1 cellular context compared by ENCODE assay signal in genomic region chr7:135939268-135939667, GRCh38.
A peak's percentile ranks its signal among the peaks of the same experiment; 100 is the strongest.
TF ChIP-seq lines count a peak whose summit lies in the region.

No MANE protein-coding gene starts in this region.

TF ChIP-seq in K562, 482 proteins besides CTCF, POLR2A, EP300 and RAD21 (continued from another document and continues in another):
- TF ChIP-seq RREB1 (CRISPR knock-in tag; IDR thresholded peaks at IDR 0.05) (no peak), BRF1 (IDR thresholded peaks at IDR 0.05; ENCODE audit: borderline replicate concordance, extremely low read depth, insufficient read length) (no peak), ZNF197 (CRISPR knock-in tag; IDR thresholded peaks at IDR 0.05; ENCODE audit: low read depth) (no peak), MCM5 (IDR thresholded peaks at IDR 0.05; ENCODE audit: low read depth) (no peak), USF1 (CRISPR knock-in tag; IDR thresholded peaks at IDR 0.05) (no peak), ZFP30 (CRISPR knock-in tag; IDR thresholded peaks at IDR 0.05; ENCODE audit: borderline replicate concordance) (no peak), ZNF274 (IDR thresholded peaks at IDR 0.05; ENCODE audit: borderline replicate concordance, low read depth, low read length) (no peak), MBD2 (IDR thresholded peaks at IDR 0.05; ENCODE audit: borderline replicate concordance, low read depth) (no peak), RCOR1 (IDR thresholded peaks at IDR 0.05; ENCODE audit: borderline replicate concordance in 1 of 2, low read depth in 2 of 2, low read length in 2 of 2) (peak in 1 of 2 experiments; percentile 57; a peak in 2 of 4 replicates), ZNF830 (CRISPR knock-in tag; IDR thresholded peaks at IDR 0.05) (no peak), CREB1 (IDR thresholded peaks at IDR 0.05) (no peak), CREB1 (CRISPR knock-in tag; IDR thresholded peaks at IDR 0.05) (no peak), ZNF778 (CRISPR knock-in tag; IDR thresholded peaks at IDR 0.05) (no peak), SRSF1 (IDR thresholded peaks at IDR 0.05; ENCODE audit: low read depth, low read length) (no peak), VEZF1 (CRISPR knock-in tag; IDR thresholded peaks at IDR 0.05) (peak; percentile 97), MNT (conservative IDR thresholded peaks at IDR 0.05) (no peak; a peak in 1 of 4 replicates), BACH1 (tag; IDR thresholded peaks at IDR 0.05) (no peak; the same call in 1 of the 2 replicates), NFE2L1 (tag; IDR thresholded peaks at IDR 0.05; ENCODE audit: borderline replicate concordance, low read depth) (no peak), STAG1 (CRISPR knock-in tag; IDR thresholded peaks at IDR 0.05; ENCODE audit: borderline replicate concordance) (no peak), NR0B1 (IDR thresholded peaks at IDR 0.05; ENCODE audit: partially characterized antibody) (no peak), ZBTB9 (CRISPR knock-in tag; IDR thresholded peaks at IDR 0.05) (no peak), GTF2F1 (IDR thresholded peaks at IDR 0.05; ENCODE audit: low read depth, low read length) (no peak), GATAD2A (IDR thresholded peaks at IDR 0.05) (peak; percentile 49; the same call in 1 of the 2 replicates), ZBTB8A (IDR thresholded peaks at IDR 0.05; ENCODE audit: partially characterized antibody) (no peak), TBL1XR1 (IDR thresholded peaks at IDR 0.05; ENCODE audit: low read length in 2 of 2) (peak; percentile 65 to 73; a peak in 2 of 4 replicates)
- TF ChIP-seq, protein P1, sequence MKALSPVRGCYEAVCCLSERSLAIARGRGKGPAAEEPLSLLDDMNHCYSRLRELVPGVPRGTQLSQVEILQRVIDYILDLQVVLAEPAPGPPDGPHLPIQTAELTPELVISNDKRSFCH (CRISPR knock-in tag; IDR thresholded peaks at IDR 0.05): no peak
- TF ChIP-seq, protein P1 (tag; IDR thresholded peaks at IDR 0.05): no peak
- TF ChIP-seq, protein P2, sequence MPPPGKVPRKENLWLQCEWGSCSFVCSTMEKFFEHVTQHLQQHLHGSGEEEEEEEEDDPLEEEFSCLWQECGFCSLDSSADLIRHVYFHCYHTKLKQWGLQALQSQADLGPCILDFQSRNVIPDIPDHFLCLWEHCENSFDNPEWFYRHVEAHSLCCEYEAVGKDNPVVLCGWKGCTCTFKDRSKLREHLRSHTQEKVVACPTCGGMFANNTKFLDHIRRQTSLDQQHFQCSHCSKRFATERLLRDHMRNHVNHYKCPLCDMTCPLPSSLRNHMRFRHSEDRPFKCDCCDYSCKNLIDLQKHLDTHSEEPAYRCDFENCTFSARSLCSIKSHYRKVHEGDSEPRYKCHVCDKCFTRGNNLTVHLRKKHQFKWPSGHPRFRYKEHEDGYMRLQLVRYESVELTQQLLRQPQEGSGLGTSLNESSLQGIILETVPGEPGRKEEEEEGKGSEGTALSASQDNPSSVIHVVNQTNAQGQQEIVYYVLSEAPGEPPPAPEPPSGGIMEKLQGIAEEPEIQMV (tag; conservative IDR thresholded peaks at IDR 0.05; ENCODE audit: low read depth): no peak
- TF ChIP-seq, protein P3, sequence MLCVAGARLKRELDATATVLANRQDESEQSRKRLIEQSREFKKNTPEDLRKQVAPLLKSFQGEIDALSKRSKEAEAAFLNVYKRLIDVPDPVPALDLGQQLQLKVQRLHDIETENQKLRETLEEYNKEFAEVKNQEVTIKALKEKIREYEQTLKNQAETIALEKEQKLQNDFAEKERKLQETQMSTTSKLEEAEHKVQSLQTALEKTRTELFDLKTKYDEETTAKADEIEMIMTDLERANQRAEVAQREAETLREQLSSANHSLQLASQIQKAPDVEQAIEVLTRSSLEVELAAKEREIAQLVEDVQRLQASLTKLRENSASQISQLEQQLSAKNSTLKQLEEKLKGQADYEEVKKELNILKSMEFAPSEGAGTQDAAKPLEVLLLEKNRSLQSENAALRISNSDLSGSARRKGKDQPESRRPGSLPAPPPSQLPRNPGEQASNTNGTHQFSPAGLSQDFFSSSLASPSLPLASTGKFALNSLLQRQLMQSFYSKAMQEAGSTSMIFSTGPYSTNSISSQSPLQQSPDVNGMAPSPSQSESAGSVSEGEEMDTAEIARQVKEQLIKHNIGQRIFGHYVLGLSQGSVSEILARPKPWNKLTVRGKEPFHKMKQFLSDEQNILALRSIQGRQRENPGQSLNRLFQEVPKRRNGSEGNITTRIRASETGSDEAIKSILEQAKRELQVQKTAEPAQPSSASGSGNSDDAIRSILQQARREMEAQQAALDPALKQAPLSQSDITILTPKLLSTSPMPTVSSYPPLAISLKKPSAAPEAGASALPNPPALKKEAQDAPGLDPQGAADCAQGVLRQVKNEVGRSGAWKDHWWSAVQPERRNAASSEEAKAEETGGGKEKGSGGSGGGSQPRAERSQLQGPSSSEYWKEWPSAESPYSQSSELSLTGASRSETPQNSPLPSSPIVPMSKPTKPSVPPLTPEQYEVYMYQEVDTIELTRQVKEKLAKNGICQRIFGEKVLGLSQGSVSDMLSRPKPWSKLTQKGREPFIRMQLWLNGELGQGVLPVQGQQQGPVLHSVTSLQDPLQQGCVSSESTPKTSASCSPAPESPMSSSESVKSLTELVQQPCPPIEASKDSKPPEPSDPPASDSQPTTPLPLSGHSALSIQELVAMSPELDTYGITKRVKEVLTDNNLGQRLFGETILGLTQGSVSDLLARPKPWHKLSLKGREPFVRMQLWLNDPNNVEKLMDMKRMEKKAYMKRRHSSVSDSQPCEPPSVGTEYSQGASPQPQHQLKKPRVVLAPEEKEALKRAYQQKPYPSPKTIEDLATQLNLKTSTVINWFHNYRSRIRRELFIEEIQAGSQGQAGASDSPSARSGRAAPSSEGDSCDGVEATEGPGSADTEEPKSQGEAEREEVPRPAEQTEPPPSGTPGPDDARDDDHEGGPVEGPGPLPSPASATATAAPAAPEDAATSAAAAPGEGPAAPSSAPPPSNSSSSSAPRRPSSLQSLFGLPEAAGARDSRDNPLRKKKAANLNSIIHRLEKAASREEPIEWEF (CRISPR knock-in tag; IDR thresholded peaks at IDR 0.05): no peak
- TF ChIP-seq, protein P4, sequence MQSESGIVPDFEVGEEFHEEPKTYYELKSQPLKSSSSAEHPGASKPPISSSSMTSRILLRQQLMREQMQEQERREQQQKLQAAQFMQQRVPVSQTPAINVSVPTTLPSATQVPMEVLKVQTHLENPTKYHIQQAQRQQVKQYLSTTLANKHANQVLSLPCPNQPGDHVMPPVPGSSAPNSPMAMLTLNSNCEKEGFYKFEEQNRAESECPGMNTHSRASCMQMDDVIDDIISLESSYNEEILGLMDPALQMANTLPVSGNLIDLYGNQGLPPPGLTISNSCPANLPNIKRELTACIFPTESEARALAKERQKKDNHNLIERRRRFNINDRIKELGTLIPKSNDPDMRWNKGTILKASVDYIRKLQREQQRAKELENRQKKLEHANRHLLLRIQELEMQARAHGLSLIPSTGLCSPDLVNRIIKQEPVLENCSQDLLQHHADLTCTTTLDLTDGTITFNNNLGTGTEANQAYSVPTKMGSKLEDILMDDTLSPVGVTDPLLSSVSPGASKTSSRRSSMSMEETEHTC (IDR thresholded peaks at IDR 0.05): peak; percentile 57; the same call in 1 of the 2 replicates
